In the genomic region with DNA sequence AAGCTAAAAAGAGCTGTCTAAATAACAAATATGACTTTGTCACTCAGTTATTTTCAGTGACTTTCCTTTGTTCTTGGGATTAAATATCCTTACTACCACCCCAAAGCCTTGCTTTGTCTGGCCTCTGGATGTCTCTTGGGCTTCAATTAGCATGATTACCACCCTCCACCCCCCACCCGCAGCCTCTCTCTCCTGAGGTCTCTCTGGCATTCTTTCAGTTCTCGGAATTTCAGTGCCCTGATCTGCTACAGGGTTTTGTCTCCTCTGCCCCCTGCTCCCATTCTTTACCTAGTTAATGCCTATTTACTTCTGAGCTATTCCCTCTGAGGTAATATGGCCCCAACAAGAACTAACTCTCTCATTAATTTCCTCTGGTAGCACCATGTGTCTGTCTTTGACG, we compare ENCODE assay signal across 1 cellular context.
A peak's percentile ranks its signal among the peaks of the same experiment; 100 is the strongest.
TF ChIP-seq lines count a peak whose summit lies in the region.

No MANE protein-coding gene starts in this region.

TF ChIP-seq in H1, 55 proteins besides CTCF, POLR2A, EP300 and RAD21 (continued from another document):
- TF ChIP-seq TEAD4 (IDR thresholded peaks at IDR 0.05; ENCODE audit: low read depth, low read length) = peak; percentile 60
- no peak for TF ChIP-seq BRCA1 (IDR thresholded peaks at IDR 0.05; ENCODE audit: low read depth, low read length)
